24 cellular contexts compared by ENCODE assay signal in genomic region chr11:79404325-79404724, GRCh38. TPM values are rescaled to one million over a fixed set of nuclear protein-coding genes. Genes with fewer than 3 reads are reported as not detected.
DNase-seq lines count a peak whose midpoint lies in the region; ATAC-seq and TF ChIP-seq lines count a peak whose summit lies in the region.
"Had no signal": no experiment of that assay in that cellular context is flagged by ENCODE, and none has a peak within 500 bp of the region (broad histone marks: within the 10 kb centered on the region; RNA-seq: fewer than 3 reads in every experiment).

No MANE protein-coding gene starts in this region.

- no peaks in the 10 kb centered on the region for H3K27me3 Mint-ChIP-seq in progenitor cell of endocrine pancreas
- H3K27me3 Mint-ChIP-seq: activated naive CD8-positive, alpha-beta T cell treated with anti-CD3 and anti-CD28 coated beads, Interleukin-2, amount 50 U/mL, for 24 hours had no signal

- H3K9me3 Mint-ChIP-seq in progenitor cell of endocrine pancreas (ENCODE audit: low read depth): no peaks in the 10 kb centered on the region
- H3K9me3 Mint-ChIP-seq: activated naive CD8-positive, alpha-beta T cell treated with anti-CD3 and anti-CD28 coated beads, Interleukin-2, amount 50 U/mL, for 24 hours; nephron had no signal

- no peak overlapping the region for H3K27ac Mint-ChIP-seq in progenitor cell of endocrine pancreas
- H3K27ac Mint-ChIP-seq: activated naive CD8-positive, alpha-beta T cell treated with anti-CD3 and anti-CD28 coated beads, Interleukin-2, amount 50 U/mL, for 24 hours had no signal

- H3K4me3 Mint-ChIP-seq in progenitor cell of endocrine pancreas (ENCODE audit: low read depth): no peak overlapping the region
- H3K4me3 Mint-ChIP-seq: activated naive CD8-positive, alpha-beta T cell treated with anti-CD3 and anti-CD28 coated beads, Interleukin-2, amount 50 U/mL, for 24 hours; nephron had no signal

- peaks cover 12% of the 10 kb centered on the region for H3K4me1 Mint-ChIP-seq in progenitor cell of endocrine pancreas (ENCODE audit: low read depth)
- H3K4me1 Mint-ChIP-seq: activated naive CD8-positive, alpha-beta T cell treated with anti-CD3 and anti-CD28 coated beads, Interleukin-2, amount 50 U/mL, for 24 hours had no signal

- peaks cover 3% of the 10 kb centered on the region for H3K36me3 Mint-ChIP-seq in progenitor cell of endocrine pancreas (ENCODE audit: insufficient read depth)

- no peak for ATAC-seq in GM18907 (IDR thresholded peaks at IDR 0.05; ENCODE audit: unreplicated experiment)
- no peak for ATAC-seq in activated CD4-positive, CD25-positive, alpha-beta regulatory T cell treated with anti-CD3 and anti-CD28 coated beads, Interleukin-2, amount 50 U/mL, for 24 hours
- ATAC-seq: activated naive CD8-positive, alpha-beta T cell treated with anti-CD3 and anti-CD28 coated beads, Interleukin-2, amount 50 U/mL, for 24 hours; esophagus mucosa; heart right ventricle had no signal

- peak; percentile 8 for DNase-seq in CD1c-positive myeloid dendritic cell (ENCODE audit: extremely low spot score)
- peak; percentile 15 for DNase-seq in NCI-H226
- DNase-seq in choroid plexus epithelial cell (ENCODE audit: low read depth): peak; percentile 40
- DNase-seq in medulla oblongata (ENCODE audit: extremely low spot score): peak; percentile 42
- DNase-seq in stimulated activated CD4-positive, alpha-beta T cell treated with anti-CD3 and anti-CD28 coated beads, Interleukin-4, amount 100 ng/mL, for 1 hour: no peak
- no peak for DNase-seq in progenitor cell of endocrine pancreas (ENCODE audit: low spot score, unreplicated experiment)
- DNase-seq: activated naive CD8-positive, alpha-beta T cell treated with anti-CD3 and anti-CD28 coated beads, Interleukin-2, amount 50 U/mL, for 24 hours; DMS79 treated with DMSO at 0.1 percent for 48 hours; dorsolateral prefrontal cortex; heart right ventricle; islet precursor cell; MG63; NCI-H1930; stimulated activated CD4-positive, alpha-beta T cell treated with anti-CD3 and anti-CD28 coated beads, Interleukin-12 subunit alpha, Interleukin-12 subunit beta, amount 100 ng/mL, for 4 hours; T1000; thyroid gland had no signal

- H3K4me3 ChIP-seq in choroid plexus epithelial cell (ENCODE audit: low read depth, low read length): no peak overlapping the region
- H3K4me3 ChIP-seq: cardiac muscle cell, dorsolateral prefrontal cortex, heart right ventricle, MG63, prostate gland, thyroid gland had no signal

- no peak for TF ChIP-seq CTCF in choroid plexus epithelial cell (conservative IDR thresholded peaks at IDR 0.05; ENCODE audit: low read depth, low read length)
- TF ChIP-seq CTCF in progenitor cell of endocrine pancreas (IDR thresholded peaks at IDR 0.05; ENCODE audit: unreplicated experiment): no peak

RNA-seq across cellular contexts. Expression of gene TENM4, which starts 36.5 kb away (rescaled TPM):
- 105 and 117 TPM in 2 replicates for total RNA-seq in progenitor cell of endocrine pancreas
- total RNA-seq: NCI-H460, OCI-LY7 had no signal

Comparison
In these comparisons a context has a peak if more than half of its experiments do, and no peak if none do; other contexts are left out.
1. DNase-seq: peak in CD1c-positive myeloid dendritic cell (single experiment), NCI-H226 (single experiment), choroid plexus epithelial cell (single experiment) and medulla oblongata (single experiment); none in stimulated activated CD4-positive, alpha-beta T cell treated with anti-CD3 and anti-CD28 coated beads, Interleukin-4, amount 100 ng/mL, for 1 hour (single experiment) and progenitor cell of endocrine pancreas (single experiment).